ENCODE assay signal across 11 cellular contexts in the genomic region with DNA sequence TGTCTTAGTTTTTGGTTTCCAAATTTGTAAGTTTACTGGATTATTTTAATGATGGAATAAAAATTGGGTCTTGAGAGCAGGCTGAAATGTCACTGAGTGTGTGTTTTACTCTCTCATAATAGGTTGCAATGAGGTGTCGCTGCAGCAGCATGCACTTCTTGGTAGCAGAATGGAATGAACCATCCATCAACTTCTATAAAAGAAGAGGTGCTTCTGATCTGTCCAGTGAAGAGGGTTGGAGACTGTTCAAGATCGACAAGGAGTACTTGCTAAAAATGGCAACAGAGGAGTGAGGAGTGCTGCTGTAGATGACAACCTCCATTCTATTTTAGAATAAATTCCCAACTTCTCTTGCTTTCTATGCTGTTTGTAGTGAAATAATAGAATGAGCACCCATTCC. TPM values are rescaled to one million over a fixed set of nuclear protein-coding genes. Genes with fewer than 3 reads are reported as not detected.
DNase-seq lines count a peak whose midpoint lies in the region; FAIRE-seq and TF ChIP-seq lines count a peak whose summit lies in the region.
"Had no signal": no experiment of that assay in that cellular context is flagged by ENCODE, and none has a peak within 500 bp of the region (broad histone marks: within the 10 kb centered on the region; RNA-seq: fewer than 3 reads in every experiment).

No MANE protein-coding gene starts in this region.

- H3K27ac ChIP-seq in VCaP (peak overlapping the region; percentile 77), esophagus muscularis mucosa (replicated peaks in 1 of 4) (peak overlapping the region; percentile 89 to 96 (median 94)), neural progenitor cell (no peak overlapping the region), RWPE1 (no peak overlapping the region)

- H4K20me1 ChIP-seq in neural progenitor cell (ENCODE audit: low read depth) = no peaks in the 10 kb centered on the region

- no peak for TF ChIP-seq EP300 in esophagus muscularis mucosa (IDR thresholded peaks at IDR 0.05)

- no peak overlapping the region for H2AFZ ChIP-seq in neural progenitor cell (replicated peaks)

- H3K4me3 ChIP-seq in Caco-2 (ENCODE audit: low read depth, low read length) = no peak overlapping the region
- H3K4me3 ChIP-seq in esophagus muscularis mucosa = peak overlapping the region; percentile 64 to 78 (median 68)
- H3K4me3 ChIP-seq in neural progenitor cell = no peak overlapping the region

- peaks cover 9% of the 10 kb centered on the region for H3K4me1 ChIP-seq in Caco-2
- peaks cover 0 to 30% (median 10%) of the 10 kb centered on the region in 4 donors for H3K4me1 ChIP-seq in esophagus muscularis mucosa
- H3K4me1 ChIP-seq in neural progenitor cell = peaks cover 6% of the 10 kb centered on the region

- H3K36me3 ChIP-seq in Caco-2 (ENCODE audit: control insufficient read depth, insufficient read depth, low read length) = no peaks in the 10 kb centered on the region
- peaks cover 0 to 23% (median 2%) of the 10 kb centered on the region in 4 donors for H3K36me3 ChIP-seq in esophagus muscularis mucosa
- H3K36me3 ChIP-seq in neural progenitor cell = no peaks in the 10 kb centered on the region

- WGBS in esophagus muscularis mucosa = 57% methylated on average over 2 of the region's 2 CpGs

- no peak for FAIRE-seq in D721Med (lab: Jason Lieb, UNC)
- FAIRE-seq: TTC549 had no signal

- H3K9ac ChIP-seq in neural progenitor cell = no peak overlapping the region

- no peaks in the 10 kb centered on the region for H3K79me2 ChIP-seq in neural progenitor cell (ENCODE audit: low read depth)

- DNase-seq in Caco-2 (no peak), esophagus muscularis mucosa (ENCODE audit: extremely low spot score) (no peak), neural progenitor cell (ENCODE audit: low spot score) (no peak), NCI-H2196 (lab: John Stamatoyannopoulos, UW; ENCODE audit: unreplicated experiment) (no peak), AG08395 (ENCODE audit: low spot score) (no peak), RWPE1 (ENCODE audit: low spot score) (no peak), D721Med (ENCODE audit: insufficient read length, low spot score) (no peak)
- DNase-seq: DMS79, NCI-H524 had no signal

- no TSS peak for BruUV-seq in Caco-2 (replicated peaks; lab: Mats Ljungman, UMichigan)

- H3F3A ChIP-seq in neural progenitor cell (ENCODE audit: low read depth) = peaks cover 3% of the 10 kb centered on the region

- H3K9me3 Mint-ChIP-seq in Caco-2 (ENCODE audit: unreplicated experiment) = no peaks in the 10 kb centered on the region
- H3K9me3 Mint-ChIP-seq in neural progenitor cell = no peaks in the 10 kb centered on the region

- H3K36me3 Mint-ChIP-seq in Caco-2 (ENCODE audit: insufficient read depth, unreplicated experiment) (peaks cover 40% of the 10 kb centered on the region), neural progenitor cell (peaks cover 19% of the 10 kb centered on the region)

- no peaks in the 10 kb centered on the region for H3K9me3 ChIP-seq in Caco-2
- H3K9me3 ChIP-seq in esophagus muscularis mucosa = no peaks in the 10 kb centered on the region
- no peaks in the 10 kb centered on the region for H3K9me3 ChIP-seq in neural progenitor cell (ENCODE audit: low read depth)

- H3K27me3 Mint-ChIP-seq in Caco-2 (ENCODE audit: insufficient read depth, unreplicated experiment) (no peaks in the 10 kb centered on the region), neural progenitor cell (ENCODE audit: insufficient read depth, low read depth) (peaks cover 2% of the 10 kb centered on the region)

- H3K4me2 ChIP-seq in neural progenitor cell = no peak overlapping the region

- intact Hi-C loops in Caco-2 (cut with micrococcal nuclease; ENCODE audit: unreplicated experiment) (no loop called here), esophagus muscularis mucosa (cut with DNase I) (loop anchor here (10.0 kb wide), 2 partner anchors 91 to 239 kb away; partner anchors contain the start of gene KLHL15)

- no peaks in the 10 kb centered on the region for H3K27me3 ChIP-seq in Caco-2 (replicated peaks; ENCODE audit: control insufficient read depth, insufficient read depth, low read length)
- H3K27me3 ChIP-seq in esophagus muscularis mucosa = no peaks in the 10 kb centered on the region
- no peaks in the 10 kb centered on the region for H3K27me3 ChIP-seq in neural progenitor cell

- no peak for TF ChIP-seq POLR2A in esophagus muscularis mucosa (IDR thresholded peaks at IDR 0.05; ENCODE audit: low read depth)

- CTCF ChIA-PET in Caco-2 (lab: Charles Lee) = no interaction called here
- CTCF ChIA-PET in RWPE1 (lab: Yijun Ruan, JAX) = no interaction called here

- no peaks in the 10 kb centered on the region for H3K4me1 Mint-ChIP-seq in Caco-2 (ENCODE audit: low read depth, unreplicated experiment)
- peaks cover 36% of the 10 kb centered on the region for H3K4me1 Mint-ChIP-seq in neural progenitor cell

- POLR2A ChIA-PET in Caco-2 (lab: Charles Lee) = interaction anchor here (0.6 kb wide), 1 partner anchor 268 kb away, joined by 3 read pairs; no protein-coding TSS in a partner anchor
- POLR2A ChIA-PET in RWPE1 (lab: Yijun Ruan, JAX; ENCODE audit: low non-redundant PET) = no interaction called here

- TF ChIP-seq CTCF in Caco-2 (IDR thresholded peaks at IDR 0.05; ENCODE audit: insufficient read depth in 1 of 2, low read depth in 1 of 2, low read length in 1 of 2, severe bottlenecking in 1 of 2, unreplicated experiment in 1 of 2) (no peak), VCaP (conservative IDR thresholded peaks at IDR 0.05) (no peak), esophagus muscularis mucosa (IDR thresholded peaks at IDR 0.05) (no peak), neural progenitor cell (IDR thresholded peaks at IDR 0.05) (no peak), RWPE1 (conservative IDR thresholded peaks at IDR 0.05; ENCODE audit: low read depth) (no peak), D721Med (IDR thresholded peaks at IDR 0.05; ENCODE audit: insufficient read depth, missing control alignments) (no peak)

- H3K4me3 Mint-ChIP-seq in Caco-2 (ENCODE audit: unreplicated experiment) (peak overlapping the region; percentile 92), neural progenitor cell (peak overlapping the region; percentile 95)

- H3K27ac Mint-ChIP-seq in Caco-2 (ENCODE audit: unreplicated experiment) = no peak overlapping the region
- H3K27ac Mint-ChIP-seq in neural progenitor cell = no peak overlapping the region

RNA-seq across cellular contexts. Expression of gene SAT1, which starts 2.6 kb away (rescaled TPM):
- 151 and 155 TPM in 2 replicates for total RNA-seq in Caco-2 (2022)
- 100 to 1,000 TPM; 152 to 621 (median 206) TPM for total RNA-seq in esophagus muscularis mucosa
- 110 and 168 TPM in 2 replicates for total RNA-seq in neural progenitor cell (ENCODE audit: low replicate concordance)

RNA-seq across cellular contexts. Expression of gene ACOT9, which starts 42.5 kb away (rescaled TPM):
- total RNA-seq in Caco-2 (2022) = 35.1 and 40.9 TPM in 2 replicates
- total RNA-seq in esophagus muscularis mucosa = 10 to 100 TPM; 46.3 to 63.8 (median 52.3) TPM
- total RNA-seq in neural progenitor cell (ENCODE audit: low replicate concordance) = 32.4 and 52.7 TPM in 2 replicates

Comparison
In these comparisons a context has a peak if more than half of its experiments do, and no peak if none do; other contexts are left out.
1. H3K4me3 ChIP-seq: peak in esophagus muscularis mucosa (4 of 4); none in Caco-2 (single experiment) and neural progenitor cell (single experiment).
2. H3K27ac ChIP-seq: peak in VCaP (single experiment) and esophagus muscularis mucosa (4 of 4); none in neural progenitor cell (single experiment) and RWPE1 (single experiment).